In the genomic region with DNA sequence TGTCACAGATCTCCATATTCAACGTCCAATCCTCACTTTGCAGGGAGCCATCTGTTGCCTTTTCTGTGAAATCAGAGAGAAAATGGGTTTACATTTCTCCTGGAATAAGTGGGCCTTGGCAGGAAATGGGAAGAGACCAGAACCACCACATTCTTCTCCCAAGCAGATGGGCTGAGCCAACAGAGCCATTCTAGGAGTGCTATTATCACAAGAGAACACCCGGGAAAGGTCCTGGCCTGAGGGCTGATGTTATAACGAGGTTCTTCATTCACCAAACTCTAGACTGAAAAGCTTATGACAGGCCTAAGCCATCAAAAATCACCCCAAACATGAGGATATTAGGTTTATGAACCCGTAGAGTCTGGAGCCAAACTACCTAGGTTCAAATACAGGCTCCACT, we compare ENCODE assay signal across 17 cellular contexts.
"Had no signal": no experiment of that assay in that cellular context is flagged by ENCODE, and none has a peak within 500 bp of the region (broad histone marks: within the 10 kb centered on the region; RNA-seq: fewer than 3 reads in every experiment).

No MANE protein-coding gene starts in this region.

- H3K27ac ChIP-seq: psoas muscle, thoracic aorta had no signal

- H3K4me3 ChIP-seq: psoas muscle, thoracic aorta, uterus had no signal

- H3K27ac Mint-ChIP-seq: activated naive CD8-positive, alpha-beta T cell treated with anti-CD3 and anti-CD28 coated beads, Interleukin-2, amount 50 U/mL, for 24 hours; naive thymus-derived CD4-positive, alpha-beta T cell; stimulated activated effector memory CD8-positive, alpha-beta T cell treated with anti-CD3 and anti-CD28 coated beads, Interleukin-12 subunit alpha, Interleukin-12 subunit beta, amount 100 ng/mL, for 72 hours had no signal

- H3K27me3 ChIP-seq: uterus had no signal

- H3K36me3 Mint-ChIP-seq: stimulated activated effector memory CD8-positive, alpha-beta T cell treated with anti-CD3 and anti-CD28 coated beads, Interleukin-12 subunit alpha, Interleukin-12 subunit beta, amount 100 ng/mL, for 72 hours had no signal

- H3K9me3 Mint-ChIP-seq: activated naive CD8-positive, alpha-beta T cell treated with anti-CD3 and anti-CD28 coated beads, Interleukin-2, amount 50 U/mL, for 24 hours; effector memory CD8-positive, alpha-beta T cell; naive thymus-derived CD4-positive, alpha-beta T cell; stimulated activated effector memory CD8-positive, alpha-beta T cell treated with anti-CD3 and anti-CD28 coated beads, Interleukin-12 subunit alpha, Interleukin-12 subunit beta, amount 100 ng/mL, for 72 hours had no signal

- H3K36me3 ChIP-seq: thoracic aorta, uterus had no signal

- H3K27me3 Mint-ChIP-seq: activated naive CD8-positive, alpha-beta T cell treated with anti-CD3 and anti-CD28 coated beads, Interleukin-2, amount 50 U/mL, for 24 hours; effector memory CD8-positive, alpha-beta T cell; naive thymus-derived CD4-positive, alpha-beta T cell had no signal

- DNase-seq: activated CD4-positive, alpha-beta T cell treated with anti-CD3 and anti-CD28 coated beads for 1 hour; activated CD4-positive, alpha-beta T cell treated with anti-CD3 and anti-CD28 coated beads, Interleukin-2, amount 50 U/mL, for 4 hours; activated naive CD4-positive, alpha-beta T cell; activated naive CD8-positive, alpha-beta T cell treated with anti-CD3 and anti-CD28 coated beads, Interleukin-2, amount 50 U/mL, for 24 hours; activated T-cell treated with anti-CD3 and anti-CD28 coated beads for 4 hours; cerebellar nuclear complex; effector memory CD8-positive, alpha-beta T cell; foreskin melanocyte; head of caudate nucleus; mammary epithelial cell; naive thymus-derived CD4-positive, alpha-beta T cell; nucleus accumbens; psoas muscle; stimulated activated CD4-positive, alpha-beta T cell treated with anti-CD3 and anti-CD28 coated beads, Interleukin-12 subunit alpha, Interleukin-12 subunit beta, amount 100 ng/mL, for 4 hours; uterus had no signal

- H3K4me1 Mint-ChIP-seq: activated naive CD8-positive, alpha-beta T cell treated with anti-CD3 and anti-CD28 coated beads, Interleukin-2, amount 50 U/mL, for 24 hours; stimulated activated effector memory CD8-positive, alpha-beta T cell treated with anti-CD3 and anti-CD28 coated beads, Interleukin-12 subunit alpha, Interleukin-12 subunit beta, amount 100 ng/mL, for 72 hours had no signal

- H3K4me3 Mint-ChIP-seq: activated naive CD8-positive, alpha-beta T cell treated with anti-CD3 and anti-CD28 coated beads, Interleukin-2, amount 50 U/mL, for 24 hours; effector memory CD8-positive, alpha-beta T cell; naive thymus-derived CD4-positive, alpha-beta T cell; stimulated activated effector memory CD8-positive, alpha-beta T cell treated with anti-CD3 and anti-CD28 coated beads, Interleukin-12 subunit alpha, Interleukin-12 subunit beta, amount 100 ng/mL, for 72 hours had no signal

- H3K9me3 ChIP-seq: psoas muscle, thoracic aorta, uterus had no signal

- ATAC-seq: activated naive CD8-positive, alpha-beta T cell treated with anti-CD3 and anti-CD28 coated beads, Interleukin-2, amount 50 U/mL, for 24 hours; effector memory CD8-positive, alpha-beta T cell; naive thymus-derived CD4-positive, alpha-beta T cell; psoas muscle; stimulated activated effector memory CD8-positive, alpha-beta T cell treated with anti-CD3 and anti-CD28 coated beads, Interleukin-12 subunit alpha, Interleukin-12 subunit beta, amount 100 ng/mL, for 72 hours had no signal
